Comparison of ENCODE assay signal across 8 cellular contexts in the genomic region with DNA sequence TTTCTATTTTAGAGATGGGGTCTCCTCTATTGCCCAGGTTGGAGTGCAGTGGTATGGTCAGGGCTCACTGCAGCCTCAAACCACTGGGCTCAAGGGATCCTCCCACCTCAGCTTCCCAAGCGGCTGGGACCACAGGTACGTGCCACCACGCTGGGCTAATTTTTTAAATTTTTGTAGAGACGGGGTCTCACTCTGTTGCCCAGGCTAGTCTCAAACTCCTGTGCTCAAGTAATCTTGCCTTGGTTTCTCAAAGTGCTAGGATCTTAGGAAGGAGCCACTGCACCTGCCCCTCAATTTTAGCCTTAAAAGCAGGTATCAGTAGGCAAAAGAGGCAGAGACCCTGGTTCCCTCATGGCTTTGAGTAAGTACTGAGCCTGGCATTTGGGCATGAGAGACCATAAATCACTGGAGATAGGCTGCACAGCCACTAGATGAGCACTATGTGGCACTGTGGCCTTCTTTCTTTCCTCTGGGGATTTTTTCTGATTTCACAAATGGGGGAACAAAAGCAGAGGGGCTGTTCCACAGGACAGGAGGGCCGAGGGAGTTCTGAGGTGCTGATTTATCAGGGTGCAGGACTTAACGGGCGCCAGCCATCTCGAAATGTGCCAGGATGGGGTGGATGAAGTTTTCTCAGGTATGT.
DNase-seq lines count a peak whose midpoint lies in the region; ATAC-seq, FAIRE-seq and TF ChIP-seq lines count a peak whose summit lies in the region.

No MANE protein-coding gene starts in this region.

- no peaks in the 10 kb centered on the region for H3K36me3 ChIP-seq in CD4-positive, CD25-positive, alpha-beta regulatory T cell (ENCODE audit: control insufficient read depth, insufficient read depth, low read length)
- H3K36me3 ChIP-seq in suprapubic skin, result no peaks in the 10 kb centered on the region
- no peaks in the 10 kb centered on the region for H3K36me3 ChIP-seq in MG63

- H3K9me3 Mint-ChIP-seq in CD4-positive, CD25-positive, alpha-beta regulatory T cell, result no peaks in the 10 kb centered on the region
- no peaks in the 10 kb centered on the region for H3K9me3 Mint-ChIP-seq in immature natural killer cell

- TF ChIP-seq POLR2A in suprapubic skin (IDR thresholded peaks at IDR 0.05), result no peak

- peaks cover 0 to 5% (median 2%) of the 10 kb centered on the region in 4 donors for H3K4me1 Mint-ChIP-seq in CD4-positive, CD25-positive, alpha-beta regulatory T cell
- H3K4me1 Mint-ChIP-seq in immature natural killer cell, result peaks cover 6% of the 10 kb centered on the region in 2 donors

- no peaks in the 10 kb centered on the region for H3K4me1 ChIP-seq in CD4-positive, CD25-positive, alpha-beta regulatory T cell (ENCODE audit: control insufficient read depth, insufficient read depth, low read length, poor library complexity, severe bottlenecking)
- H3K4me1 ChIP-seq in suprapubic skin, result peaks cover 18% of the 10 kb centered on the region

- FAIRE-seq in GM18507 (lab: Jason Lieb, UNC), result peak; percentile 80

- peak in 2 of 3 donors; percentile 50 to 51 for DNase-seq in CD4-positive, CD25-positive, alpha-beta regulatory T cell
- DNase-seq in GM18507 (ENCODE audit: extremely low spot score, insufficient read length, low read depth), result peak; percentile 43
- DNase-seq in NCI-H345 treated with DMSO at 0.1 percent for 48 hours (lab: John Stamatoyannopoulos, UW; ENCODE audit: unreplicated experiment), result peak; percentile 15
- DNase-seq in astrocyte of the hippocampus (ENCODE audit: low read depth, low spot score), result peak; percentile 65
- DNase-seq in immature natural killer cell, result peak; percentile 49 to 63 (median 58)
- DNase-seq in suprapubic skin (ENCODE audit: low spot score in 2 of 2), result no peak
- no peak for DNase-seq in mesenteric fat pad (ENCODE audit: low spot score)
- DNase-seq in MG63, result no peak

- H3K27ac ChIP-seq in CD4-positive, CD25-positive, alpha-beta regulatory T cell (ENCODE audit: insufficient read depth, low read length, poor library complexity, severe bottlenecking), result no peak overlapping the region
- H3K27ac ChIP-seq in suprapubic skin, result no peak overlapping the region

- H3K36me3 Mint-ChIP-seq in CD4-positive, CD25-positive, alpha-beta regulatory T cell, result no peaks in the 10 kb centered on the region
- peaks cover 0 to 3% (median 3%) of the 10 kb centered on the region in 3 donors for H3K36me3 Mint-ChIP-seq in immature natural killer cell

- WGBS in suprapubic skin, result 70% methylated on average over 8 of the region's 8 CpGs

- TF ChIP-seq EP300 in suprapubic skin (IDR thresholded peaks at IDR 0.05), result no peak

- ATAC-seq in CD4-positive, CD25-positive, alpha-beta regulatory T cell (ENCODE audit: low read depth in 2 of 2), result peak in 1 of 2 donors; percentile 74

- H3K27ac Mint-ChIP-seq in CD4-positive, CD25-positive, alpha-beta regulatory T cell, result peak overlapping the region in 1 of 3 donors; percentile 73
- peak overlapping the region in 3 of 6 donors; percentile 4 to 82 (median 42) for H3K27ac Mint-ChIP-seq in immature natural killer cell

- peaks cover 28% of the 10 kb centered on the region for H3K27me3 Mint-ChIP-seq in CD4-positive, CD25-positive, alpha-beta regulatory T cell
- peaks cover 1 to 4% (median 3%) of the 10 kb centered on the region in 3 donors for H3K27me3 Mint-ChIP-seq in immature natural killer cell (ENCODE audit: low read depth in 3 of 3)

- no peaks in the 10 kb centered on the region for H3K27me3 ChIP-seq in CD4-positive, CD25-positive, alpha-beta regulatory T cell (ENCODE audit: control insufficient read depth, insufficient read depth, low read length)
- no peaks in the 10 kb centered on the region for H3K27me3 ChIP-seq in suprapubic skin
- no peaks in the 10 kb centered on the region; the same call in 1 of the 2 replicates for H3K27me3 ChIP-seq in MG63

- H3K4me3 Mint-ChIP-seq in CD4-positive, CD25-positive, alpha-beta regulatory T cell, result no peak overlapping the region
- H3K4me3 Mint-ChIP-seq in immature natural killer cell, result no peak overlapping the region

- no peak overlapping the region for H3K4me3 ChIP-seq in CD4-positive, CD25-positive, alpha-beta regulatory T cell (ENCODE audit: low read depth, low read length)
- H3K4me3 ChIP-seq in suprapubic skin (no peak overlapping the region), MG63 (no peak overlapping the region)

- H3K9me3 ChIP-seq in CD4-positive, CD25-positive, alpha-beta regulatory T cell (ENCODE audit: control insufficient read depth in 2 of 2, low read length in 2 of 2), result no peaks in the 10 kb centered on the region
- H3K9me3 ChIP-seq in suprapubic skin (no peaks in the 10 kb centered on the region), MG63 (no peaks in the 10 kb centered on the region)

- TF ChIP-seq CTCF in suprapubic skin (IDR thresholded peaks at IDR 0.05), result peak; percentile 19 to 57

Comparison
In these comparisons a context has a peak if more than half of its experiments do, and no peak if none do; other contexts are left out.
1. DNase-seq: peak in CD4-positive, CD25-positive, alpha-beta regulatory T cell (2 of 3), GM18507 (single experiment), NCI-H345 treated with DMSO at 0.1 percent for 48 hours (single experiment), astrocyte of the hippocampus (single experiment) and immature natural killer cell (3 of 3); none in suprapubic skin (0 of 2), mesenteric fat pad (single experiment) and MG63 (single experiment).